In genomic region chr20:14896569-14896968, GRCh38 we compare ENCODE assay signal across 25 cellular contexts.
A peak's percentile ranks its signal among the peaks of the same experiment; 100 is the strongest.
DNase-seq lines count a peak whose midpoint lies in the region; ATAC-seq and TF ChIP-seq lines count a peak whose summit lies in the region.
"Had no signal": no experiment of that assay in that cellular context is flagged by ENCODE, and none has a peak within 500 bp of the region (broad histone marks: within the 10 kb centered on the region; RNA-seq: fewer than 3 reads in every experiment).

No MANE protein-coding gene starts in this region.

- H3K4me3 ChIP-seq in transverse colon, result no peak overlapping the region
- H3K4me3 ChIP-seq: GM23338, SK-N-MC had no signal

- no peak overlapping the region for H3K27ac ChIP-seq in transverse colon
- H3K27ac ChIP-seq: 22Rv1, HL-60, KMS-11, SK-N-MC had no signal

- intact Hi-C loops in transverse colon (cut with DNase I; ENCODE audit: low total_unique reads), result no loop called here

- in situ Hi-C loops in transverse colon (cut with MboI; ENCODE audit: low pct_ligation_motif_present in 1 of 4, low pct_unique_long_range_greater_than_20kb in 1 of 4, low sequenced_read_pairs in 3 of 4), result no loop called here

- H3K9me3 ChIP-seq in transverse colon, result no peaks in the 10 kb centered on the region

- no peak for TF ChIP-seq CTCF in transverse colon (IDR thresholded peaks at IDR 0.05)

- no peak for TF ChIP-seq POLR2A in transverse colon (IDR thresholded peaks at IDR 0.05)

- H3K4me1 ChIP-seq in transverse colon, result no peaks in the 10 kb centered on the region

- H3K36me3 ChIP-seq in transverse colon, result no peaks in the 10 kb centered on the region
- H3K36me3 ChIP-seq: BE2C had no signal

- DNase-seq in NCI-H146 (lab: John Stamatoyannopoulos, UW), result peak; percentile 5
- no peak for DNase-seq in NCI-H146 treated with DMSO at 0.1 percent for 48 hours (lab: John Stamatoyannopoulos, UW; ENCODE audit: unreplicated experiment)
- DNase-seq in NCI-H2171 (lab: John Stamatoyannopoulos, UW), result peak; percentile 53
- DNase-seq in NCI-H69 (lab: John Stamatoyannopoulos, UW), result peak; percentile 76
- peak; percentile 13 for DNase-seq in transverse colon
- DNase-seq in NCI-H345 treated with DMSO at 0.1 percent for 48 hours (lab: John Stamatoyannopoulos, UW; ENCODE audit: unreplicated experiment), result no peak
- no peak for DNase-seq in NCI-H82 (lab: John Stamatoyannopoulos, UW)
- DNase-seq: ACHN; BE2C; CD8-positive, alpha-beta memory T cell; DMS153; DND-41; H9; NCI-H1048; NCI-H1436; NCI-H2029 treated with DMSO at 0.1 percent for 48 hours; NCI-H226; NCI-H526 treated with DMSO at 0.1 percent for 48 hours; SIG-M5 had no signal

- no peaks in the 10 kb centered on the region for H3K27me3 ChIP-seq in transverse colon
- H3K27me3 ChIP-seq: BE2C had no signal

- TF ChIP-seq EP300 in transverse colon (IDR thresholded peaks at IDR 0.05; ENCODE audit: low read depth), result no peak

- no peak for ATAC-seq in GM18502 (IDR thresholded peaks at IDR 0.05; ENCODE audit: poor library complexity, unreplicated experiment)
- ATAC-seq: GM23338 had no signal

Comparison
In these comparisons a context has a peak if more than half of its experiments do, and no peak if none do; other contexts are left out.
1. DNase-seq: peak in NCI-H146 (single experiment), NCI-H2171 (single experiment), NCI-H69 (single experiment) and transverse colon (single experiment); none in NCI-H146 treated with DMSO at 0.1 percent for 48 hours (single experiment), NCI-H345 treated with DMSO at 0.1 percent for 48 hours (single experiment) and NCI-H82 (single experiment).